In genomic region chr20:37344506-37345338, GRCh38 we compare ENCODE assay signal across 1 cellular context.
TF ChIP-seq lines count a peak whose summit lies in the region.

No MANE protein-coding gene starts in this region.

TF ChIP-seq in HepG2, 621 proteins besides CTCF, POLR2A, EP300 and RAD21 (continued from another document and continues in another):
- TF ChIP-seq DDIT3 (CRISPR knock-in tag; IDR thresholded peaks at IDR 0.05) (no peak), SATB2 (CRISPR knock-in tag; IDR thresholded peaks at IDR 0.05) (no peak), BCLAF1 (IDR thresholded peaks at IDR 0.05) (no peak), HMG20A (CRISPR knock-in tag; IDR thresholded peaks at IDR 0.05; ENCODE audit: borderline replicate concordance) (no peak; the same call in 1 of the 2 replicates), RXRA (CRISPR knock-in tag; IDR thresholded peaks at IDR 0.05) (no peak; the same call in 1 of the 2 replicates), BHLHE40 (IDR thresholded peaks at IDR 0.05; ENCODE audit: low read length) (no peak), ZNF430 (CRISPR knock-in tag; IDR thresholded peaks at IDR 0.05) (peak; percentile 82), TCF12 (IDR thresholded peaks at IDR 0.05) (no peak), TCF12 (CRISPR knock-in tag; IDR thresholded peaks at IDR 0.05) (0 out of 2 replicates have a peak, but pooled peaks have one; percentile 80), TCF7 (IDR thresholded peaks at IDR 0.05; ENCODE audit: low read depth) (no peak), KMT2B (CRISPR knock-in tag; IDR thresholded peaks at IDR 0.05) (no peak; the same call in 1 of the 2 replicates), TBP (CRISPR knock-in tag; IDR thresholded peaks at IDR 0.05) (no peak), ZNF362 (CRISPR knock-in tag; IDR thresholded peaks at IDR 0.05; ENCODE audit: borderline replicate concordance) (no peak), NFYB (CRISPR knock-in tag; IDR thresholded peaks at IDR 0.05) (no peak), ZNF724P (CRISPR knock-in tag; IDR thresholded peaks at IDR 0.05; ENCODE audit: borderline replicate concordance) (peak; percentile 96), ZNF367 (CRISPR knock-in tag; IDR thresholded peaks at IDR 0.05; ENCODE audit: borderline replicate concordance) (no peak), HBP1 (CRISPR knock-in tag; IDR thresholded peaks at IDR 0.05; ENCODE audit: low read depth) (0 out of 2 replicates have a peak, but pooled peaks have one; percentile 29), UBTF (CRISPR knock-in tag; IDR thresholded peaks at IDR 0.05) (peak; percentile 78), MBD4 (IDR thresholded peaks at IDR 0.05; ENCODE audit: borderline replicate concordance, low read length) (no peak), POGK (CRISPR knock-in tag; conservative IDR thresholded peaks at IDR 0.05) (peak; percentile 88), ZC3H4 (CRISPR knock-in tag; IDR thresholded peaks at IDR 0.05; ENCODE audit: borderline replicate concordance) (no peak), ZNF160 (CRISPR knock-in tag; IDR thresholded peaks at IDR 0.05) (peak; percentile 21; the same call in 1 of the 2 replicates), ZNF354B (CRISPR knock-in tag; IDR thresholded peaks at IDR 0.05) (peak; percentile 89; the same call in 1 of the 2 replicates), TERF1 (CRISPR knock-in tag; IDR thresholded peaks at IDR 0.05) (no peak), NFKB2 (CRISPR knock-in tag; IDR thresholded peaks at IDR 0.05; ENCODE audit: borderline replicate concordance) (peak; percentile 73; the same call in 1 of the 2 replicates), BORCS8-MEF2B (CRISPR knock-in tag; IDR thresholded peaks at IDR 0.05) (peak; percentile 93), ZNF589 (CRISPR knock-in tag; conservative IDR thresholded peaks at IDR 0.05) (no peak), ZNF597 (CRISPR knock-in tag; IDR thresholded peaks at IDR 0.05) (no peak), RBAK (CRISPR knock-in tag; IDR thresholded peaks at IDR 0.05) (no peak), PRPF4 (IDR thresholded peaks at IDR 0.05; ENCODE audit: low read depth, low read length, poor library complexity, severe bottlenecking) (no peak), ETV5 (CRISPR knock-in tag; IDR thresholded peaks at IDR 0.05; ENCODE audit: borderline replicate concordance) (peak; percentile 45), REXO4 (CRISPR knock-in tag; IDR thresholded peaks at IDR 0.05; ENCODE audit: borderline replicate concordance) (no peak), KLF15 (CRISPR knock-in tag; IDR thresholded peaks at IDR 0.05; ENCODE audit: borderline replicate concordance) (no peak), ZNF441 (CRISPR knock-in tag; IDR thresholded peaks at IDR 0.05; ENCODE audit: borderline replicate concordance) (no peak), SOX5 (CRISPR knock-in tag; IDR thresholded peaks at IDR 0.05; ENCODE audit: borderline replicate concordance) (peak; percentile 55), KDM3A (CRISPR knock-in tag; IDR thresholded peaks at IDR 0.05; ENCODE audit: low read depth) (peak; percentile 79; the same call in 1 of the 2 replicates), MXI1 (IDR thresholded peaks at IDR 0.05; ENCODE audit: borderline replicate concordance, low read depth, low read length) (no peak), GTF2F1 (IDR thresholded peaks at IDR 0.05; ENCODE audit: low read length) (no peak), ZNF512B (CRISPR knock-in tag; IDR thresholded peaks at IDR 0.05; ENCODE audit: borderline replicate concordance) (no peak), NR3C1 (CRISPR knock-in tag; IDR thresholded peaks at IDR 0.05) (no peak), SSRP1 (CRISPR knock-in tag; IDR thresholded peaks at IDR 0.05) (peak; percentile 56; the same call in 1 of the 2 replicates), ZBTB37 (CRISPR knock-in tag; IDR thresholded peaks at IDR 0.05) (peak; percentile 11; the same call in 1 of the 2 replicates), ZNF784 (CRISPR knock-in tag; IDR thresholded peaks at IDR 0.05; ENCODE audit: borderline replicate concordance) (peak; percentile 63; the same call in 1 of the 2 replicates), ZNF558 (CRISPR knock-in tag; IDR thresholded peaks at IDR 0.05; ENCODE audit: borderline replicate concordance) (no peak), ZNF24 (IDR thresholded peaks at IDR 0.05) (no peak), DNMT1 (CRISPR knock-in tag; IDR thresholded peaks at IDR 0.05) (peak; percentile 79; the same call in 1 of the 2 replicates), MXD3 (CRISPR knock-in tag; IDR thresholded peaks at IDR 0.05) (no peak), ZBTB8A (CRISPR knock-in tag; IDR thresholded peaks at IDR 0.05; ENCODE audit: borderline replicate concordance, low read depth) (peak; percentile 75; the same call in 1 of the 2 replicates)
